ENCODE assay signal across 8 cellular contexts in genomic region chr17:67245073-67245693, GRCh38. TPM values are rescaled to one million over a fixed set of nuclear protein-coding genes. Genes with fewer than 3 reads are reported as not detected.
DNase-seq lines count a peak whose midpoint lies in the region; ATAC-seq and TF ChIP-seq lines count a peak whose summit lies in the region.

Gene HELZ, minus strand, starts transcription at chr17:67245196. Its CDS starts 26,392 bp downstream, at chr17:67218804.

- H3K4me3 ChIP-seq in breast epithelium, result peak within 1 kb of the TSS; percentile 86 to 99 (median 98)
- peak within 1 kb of the TSS; percentile 81 to 86 (median 82) for H3K4me3 ChIP-seq in skeletal muscle tissue (ENCODE audit: low read length in 3 of 3)

- H3K27ac ChIP-seq in VCaP, result peak within 1 kb of the TSS; percentile 91
- peak within 1 kb of the TSS; percentile 93 to 96 for H3K27ac ChIP-seq in breast epithelium
- peak within 1 kb of the TSS; percentile 93 for H3K27ac ChIP-seq in skeletal muscle tissue (ENCODE audit: low read depth, low read length)

- in situ Hi-C loops in GM13977 (cut with MboI; ENCODE audit: low pct_unique_long_range_greater_than_20kb, low sequenced_read_pairs, unreplicated experiment), result no loop called here

- ATAC-seq in HG03066 (IDR thresholded peaks at IDR 0.05; ENCODE audit: low read depth, unreplicated experiment), result peak; percentile 45
- ATAC-seq in HG03457 (IDR thresholded peaks at IDR 0.05; ENCODE audit: unreplicated experiment), result no peak

- H3K27me3 ChIP-seq in breast epithelium, result no peaks in the 10 kb centered on the region
- H3K27me3 ChIP-seq in skeletal muscle tissue (ENCODE audit: control insufficient read depth in 3 of 3, insufficient read depth in 3 of 3, low read length in 3 of 3), result no peaks in the 10 kb centered on the region

- no peaks in the 10 kb centered on the region for H3K36me3 ChIP-seq in breast epithelium
- peaks cover 0 to 3% (median 0%) of the 10 kb centered on the region in 3 donors for H3K36me3 ChIP-seq in skeletal muscle tissue (ENCODE audit: control insufficient read depth in 3 of 3, insufficient read depth in 3 of 3, low read length in 3 of 3)

- H3K4me1 ChIP-seq in breast epithelium, result peaks cover 0 to 4% of the 10 kb centered on the region in 2 donors
- H3K4me1 ChIP-seq in skeletal muscle tissue (ENCODE audit: control insufficient read depth in 3 of 3, insufficient read depth in 3 of 3, low read length in 3 of 3), result peaks cover 24 to 36% (median 32%) of the 10 kb centered on the region in 3 donors

- no peak for TF ChIP-seq CTCF in GM13977 (IDR thresholded peaks at IDR 0.05; ENCODE audit: extremely low read depth, insufficient read depth, missing control alignments)
- no peak for TF ChIP-seq CTCF in VCaP (conservative IDR thresholded peaks at IDR 0.05)
- TF ChIP-seq CTCF in breast epithelium (IDR thresholded peaks at IDR 0.05), result no peak

- H3K9ac ChIP-seq in skeletal muscle tissue (ENCODE audit: low read depth in 1 of 3, low read length in 3 of 3), result peak within 1 kb of the TSS; percentile 90 to 96 (median 95)

- intact Hi-C loops in breast epithelium (cut with DNase I; ENCODE audit: low total_unique reads), result no loop called here

- peak; percentile 93 for DNase-seq in GM13977 (ENCODE audit: low spot score)
- peak; percentile 71 for DNase-seq in NCI-H2196 treated with DMSO at 0.1 percent for 48 hours (lab: John Stamatoyannopoulos, UW; ENCODE audit: unreplicated experiment)
- DNase-seq in breast epithelium (ENCODE audit: low spot score in 2 of 2), result peak; percentile 41 to 54
- peak; percentile 86 for DNase-seq in iPS-NIHi11 (ENCODE audit: low spot score)

- H3K9me3 ChIP-seq in breast epithelium (no peaks in the 10 kb centered on the region), skeletal muscle tissue (ENCODE audit: control insufficient read depth in 3 of 3, low read length in 3 of 3) (no peaks in the 10 kb centered on the region)

- TF ChIP-seq POLR2A in breast epithelium (IDR thresholded peaks at IDR 0.05), result no peak

RNA-seq across cellular contexts. Expression of gene HELZ, which starts in this region (rescaled TPM):
- total RNA-seq in breast epithelium, result 100 to 1,000 TPM in 1 of 3 donors, 10 to 100 TPM in 2; 66.5 to 104 (median 79.8) TPM
- 53.8 TPM for total RNA-seq in skeletal muscle tissue
